21 cellular contexts compared by ENCODE assay signal in the genomic region with DNA sequence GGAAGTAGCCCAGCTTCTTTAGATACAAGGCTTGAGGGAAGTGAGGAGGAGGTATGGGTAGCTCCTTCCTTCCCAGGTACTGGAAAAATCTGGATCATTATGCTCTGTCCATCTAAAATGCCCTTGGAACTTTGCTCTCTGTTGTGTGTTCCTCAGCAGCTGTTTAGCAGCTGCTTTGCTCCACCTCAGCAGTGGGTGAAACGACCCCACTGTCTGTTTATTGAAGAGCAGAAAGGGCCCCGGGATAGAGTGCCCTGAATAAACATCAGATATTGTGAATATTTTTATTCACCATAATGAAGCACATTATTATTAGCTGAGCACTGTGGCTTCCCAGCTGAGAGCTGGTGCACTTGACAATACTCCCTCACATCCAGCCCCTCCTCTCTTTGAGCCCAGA.
DNase-seq lines count a peak whose midpoint lies in the region; ATAC-seq and TF ChIP-seq lines count a peak whose summit lies in the region.
"Had no signal": no experiment of that assay in that cellular context is flagged by ENCODE, and none has a peak within 500 bp of the region (broad histone marks: within the 10 kb centered on the region; RNA-seq: fewer than 3 reads in every experiment).

No MANE protein-coding gene starts in this region.

- no peaks in the 10 kb centered on the region for H3K27me3 Mint-ChIP-seq in nephron (ENCODE audit: low read depth)
- no peaks in the 10 kb centered on the region for H3K27me3 Mint-ChIP-seq in activated CD8-positive, alpha-beta memory T cell treated with anti-CD3 and anti-CD28 coated beads, Interleukin-2, amount 10 ng/mL, durations not matched to agents 7 days and 5 days

- H3K27ac ChIP-seq in body of pancreas: peak overlapping the region in 3 of 4 donors; percentile 1 to 22 (median 4)
- H3K27ac ChIP-seq in tibial artery: no peak overlapping the region
- H3K27ac ChIP-seq: PC-9, SJSA1 had no signal

- H3K27ac Mint-ChIP-seq in nephron: peak overlapping the region in 2 of 3 experiments; percentile 19 to 44
- H3K27ac Mint-ChIP-seq in activated CD8-positive, alpha-beta memory T cell treated with anti-CD3 and anti-CD28 coated beads, Interleukin-2, amount 10 ng/mL, durations not matched to agents 7 days and 5 days: no peak overlapping the region

- intact Hi-C loops in body of pancreas (cut with DNase I): no loop called here
- intact Hi-C loops in tibial artery (cut with DNase I; ENCODE audit: low total_unique reads): no loop called here

- 25 to 29% methylated on average over 2 of the region's 2 CpGs for WGBS in body of pancreas, 2 donors

- TF ChIP-seq CTCF in body of pancreas (IDR thresholded peaks at IDR 0.05): no peak
- no peak for TF ChIP-seq CTCF in nephron (IDR thresholded peaks at IDR 0.05; ENCODE audit: unreplicated experiment in 3 of 3)
- TF ChIP-seq CTCF in tibial artery (IDR thresholded peaks at IDR 0.05): no peak

- H3K4me1 Mint-ChIP-seq in nephron: peaks cover 48% of the 10 kb centered on the region
- no peaks in the 10 kb centered on the region for H3K4me1 Mint-ChIP-seq in activated CD8-positive, alpha-beta memory T cell treated with anti-CD3 and anti-CD28 coated beads, Interleukin-2, amount 10 ng/mL, durations not matched to agents 7 days and 5 days

- CTCF ChIA-PET in activated CD8-positive, alpha-beta memory T cell treated with anti-CD3 and anti-CD28 coated beads, Interleukin-2, amount 10 ng/mL, durations not matched to agents 7 days and 5 days (lab: Charles Lee): interaction anchor here (1.5 kb wide), 1 partner anchor 11 kb away, joined by 3 read pairs; no protein-coding TSS in a partner anchor

- no peak for ATAC-seq in body of pancreas
- ATAC-seq in activated CD8-positive, alpha-beta memory T cell treated with anti-CD3 and anti-CD28 coated beads, Interleukin-2, amount 10 ng/mL, durations not matched to agents 7 days and 5 days: no peak
- ATAC-seq: HCT116, Right ventricle myocardium inferior had no signal

- H3K4me3 Mint-ChIP-seq in nephron: no peak overlapping the region
- H3K4me3 Mint-ChIP-seq in activated CD8-positive, alpha-beta memory T cell treated with anti-CD3 and anti-CD28 coated beads, Interleukin-2, amount 10 ng/mL, durations not matched to agents 7 days and 5 days: no peak overlapping the region

- DNase-seq in NCI-H345 (lab: John Stamatoyannopoulos, UW) (peak; percentile 46), NCI-H345 treated with DMSO at 0.1 percent for 48 hours (lab: John Stamatoyannopoulos, UW; ENCODE audit: unreplicated experiment) (no peak), body of pancreas (peak in 1 of 4 donors; percentile 35), superior temporal gyrus (ENCODE audit: extremely low spot score) (peak; percentile 16), tibial artery (no peak), epidermal melanocyte (ENCODE audit: insufficient read length, low spot score) (no peak)
- no peak for DNase-seq in activated CD8-positive, alpha-beta memory T cell treated with anti-CD3 and anti-CD28 coated beads, Interleukin-2, amount 10 ng/mL, durations not matched to agents 7 days and 5 days
- DNase-seq: Calu3, DMS153, DND-41, IMR-90, KG1, MM.1S, NCI-H187, NCI-H2107, NCI-H524, PC-9 had no signal

- peaks cover 67% of the 10 kb centered on the region for H3K36me3 Mint-ChIP-seq in nephron (ENCODE audit: low read depth)
- no peaks in the 10 kb centered on the region for H3K36me3 Mint-ChIP-seq in activated CD8-positive, alpha-beta memory T cell treated with anti-CD3 and anti-CD28 coated beads, Interleukin-2, amount 10 ng/mL, durations not matched to agents 7 days and 5 days

- H3K4me3 ChIP-seq in body of pancreas: no peak overlapping the region
- H3K4me3 ChIP-seq in tibial artery: no peak overlapping the region
- H3K4me3 ChIP-seq: PC-9, SJSA1 had no signal

- H3K27me3 ChIP-seq in body of pancreas: no peaks in the 10 kb centered on the region
- H3K27me3 ChIP-seq in tibial artery: no peaks in the 10 kb centered on the region
- H3K27me3 ChIP-seq: SJSA1 had no signal

- H3K36me3 ChIP-seq in body of pancreas (replicated peaks in 1 of 2; ENCODE audit: insufficient read depth in 1 of 2, low read depth in 2 of 2): peaks cover 0 to 9% of the 10 kb centered on the region in 2 donors
- peaks cover 4 to 22% (median 17%) of the 10 kb centered on the region in 3 donors for H3K36me3 ChIP-seq in tibial artery
- H3K36me3 ChIP-seq: SJSA1 had no signal

- no peaks in the 10 kb centered on the region for H3K9me3 ChIP-seq in body of pancreas
- no peaks in the 10 kb centered on the region for H3K9me3 ChIP-seq in tibial artery
- H3K9me3 ChIP-seq: SJSA1 had no signal

- no peaks in the 10 kb centered on the region for H3K9me3 Mint-ChIP-seq in nephron
- H3K9me3 Mint-ChIP-seq in activated CD8-positive, alpha-beta memory T cell treated with anti-CD3 and anti-CD28 coated beads, Interleukin-2, amount 10 ng/mL, durations not matched to agents 7 days and 5 days (ENCODE audit: low read depth): no peaks in the 10 kb centered on the region

- H3K4me1 ChIP-seq in body of pancreas: peaks cover 41% of the 10 kb centered on the region
- peaks cover 0 to 40% (median 21%) of the 10 kb centered on the region in 4 donors for H3K4me1 ChIP-seq in tibial artery

- no peak for TF ChIP-seq POLR2A in body of pancreas (IDR thresholded peaks at IDR 0.05)

Comparison
In these comparisons a context has a peak if more than half of its experiments do, and no peak if none do; other contexts are left out.
1. DNase-seq: peak in NCI-H345 (single experiment) and superior temporal gyrus (single experiment); none in NCI-H345 treated with DMSO at 0.1 percent for 48 hours (single experiment), activated CD8-positive, alpha-beta memory T cell treated with anti-CD3 and anti-CD28 coated beads, Interleukin-2, amount 10 ng/mL, durations not matched to agents 7 days and 5 days (single experiment), tibial artery (0 of 2) and epidermal melanocyte (single experiment).
2. H3K27ac ChIP-seq: peak in body of pancreas (3 of 4); none in tibial artery (0 of 2).